ENCODE assay signal across 9 cellular contexts in the genomic region with DNA sequence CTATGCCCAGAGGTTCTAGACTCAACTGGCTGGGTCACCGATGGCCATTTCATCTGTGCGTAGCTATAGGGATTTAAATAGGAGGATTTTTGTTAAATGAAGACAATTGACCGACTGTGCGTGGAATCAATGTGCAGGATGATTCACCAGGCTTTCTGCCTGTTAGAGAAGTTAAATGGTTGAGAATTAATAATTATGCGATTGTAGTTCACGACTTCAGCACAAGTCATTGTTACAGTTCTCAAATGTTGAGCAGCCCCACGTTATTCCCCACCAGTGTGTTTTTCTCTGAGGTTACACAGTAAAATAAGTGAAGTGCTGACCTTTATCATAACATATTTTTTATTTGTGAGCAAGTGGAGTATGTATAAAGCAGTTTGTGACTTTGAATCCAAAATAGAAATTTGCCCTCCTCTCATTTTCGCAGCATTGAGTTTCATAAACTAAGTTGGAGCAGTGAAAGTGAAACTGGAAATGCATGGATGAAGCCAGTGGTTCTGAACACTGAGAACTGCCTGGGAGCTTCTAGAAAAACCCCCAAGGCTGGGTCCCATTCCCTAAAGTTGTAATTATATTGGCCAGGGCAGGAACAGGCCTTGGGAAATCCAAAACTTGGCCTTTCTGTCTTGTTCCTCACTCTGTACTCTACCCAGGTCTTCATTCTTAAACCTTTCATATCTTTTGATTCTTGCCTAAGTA.
DNase-seq lines count a peak whose midpoint lies in the region; ATAC-seq and TF ChIP-seq lines count a peak whose summit lies in the region.
"Had no signal": no experiment of that assay in that cellular context is flagged by ENCODE, and none has a peak within 500 bp of the region (broad histone marks: within the 10 kb centered on the region; RNA-seq: fewer than 3 reads in every experiment).

No MANE protein-coding gene starts in this region.

- peak; percentile 38 for ATAC-seq in HG03064 (IDR thresholded peaks at IDR 0.05; ENCODE audit: low read depth, unreplicated experiment)

- peak overlapping the region; percentile 75 for H3K27ac ChIP-seq in cingulate gyrus (ENCODE audit: low read depth, low read length)

- peak overlapping the region; percentile 94 for H3K27ac Mint-ChIP-seq in osteocyte (ENCODE audit: unreplicated experiment)

- H3K36me3 Mint-ChIP-seq in osteocyte (ENCODE audit: unreplicated experiment) = no peaks in the 10 kb centered on the region

- H3K4me3 ChIP-seq in GM12864 (ENCODE audit: low read depth, low read length) = peak overlapping the region; percentile 3; the same call in 1 of the 2 replicates
- H3K4me3 ChIP-seq: lung had no signal

- peak overlapping the region; percentile 46 for H3K4me3 Mint-ChIP-seq in osteocyte (ENCODE audit: unreplicated experiment)

- DNase-seq in GM12864 (ENCODE audit: low read depth) (no peak), osteocyte (ENCODE audit: extremely low spot score, unreplicated experiment) (peak; percentile 30), NK-92 (lab: John Stamatoyannopoulos, UW; ENCODE audit: unreplicated experiment) (no peak), GF-D8 (lab: John Stamatoyannopoulos, UW) (no peak), NCI-H1092 treated with DMSO at 0.1 percent for 48 hours (lab: John Stamatoyannopoulos, UW) (no peak)
- DNase-seq in stimulated activated naive CD4-positive, alpha-beta T cell treated with Interleukin-2 at 50 U/mL for 16 hours (lab: John Stamatoyannopoulos, UW) = no peak

- H3K4me1 Mint-ChIP-seq in osteocyte (ENCODE audit: unreplicated experiment) = peaks cover 72% of the 10 kb centered on the region

- no peaks in the 10 kb centered on the region for H3K27me3 Mint-ChIP-seq in osteocyte (ENCODE audit: unreplicated experiment)

- no peaks in the 10 kb centered on the region for H3K9me3 Mint-ChIP-seq in osteocyte (ENCODE audit: unreplicated experiment)

- TF ChIP-seq CTCF in GM12864 (IDR thresholded peaks at IDR 0.05; ENCODE audit: low read depth, low read length, missing control alignments) (no peak), osteocyte (IDR thresholded peaks at IDR 0.05) (no peak)
